8 cellular contexts compared by ENCODE assay signal in genomic region chr1:226185153-226186036, GRCh38. TPM values are rescaled to one million over a fixed set of nuclear protein-coding genes. Genes with fewer than 3 reads are reported as not detected.
DNase-seq lines count a peak whose midpoint lies in the region; ATAC-seq lines count a peak whose summit lies in the region.

No MANE protein-coding gene starts in this region.

- H3K4me1 ChIP-seq in endocrine pancreas (ENCODE audit: control insufficient read depth, insufficient read depth, low read length) (peaks cover 19% of the 10 kb centered on the region), neuron (ENCODE audit: insufficient read depth, low read length) (peaks cover 21% of the 10 kb centered on the region)

- H3K9me3 ChIP-seq in endocrine pancreas (ENCODE audit: control insufficient read depth, low read length) = no peaks in the 10 kb centered on the region
- H3K9me3 ChIP-seq in neuron (ENCODE audit: low read length) = no peaks in the 10 kb centered on the region

- DNase-seq in GM03348 (ENCODE audit: low spot score) (peak; percentile 47), OCI-M1 (lab: John Stamatoyannopoulos, UW) (peak; percentile 60), cerebellum (ENCODE audit: low spot score) (no peak)

- ATAC-seq in GM18907 (IDR thresholded peaks at IDR 0.05; ENCODE audit: unreplicated experiment) (no peak), HG02938 (IDR thresholded peaks at IDR 0.05; ENCODE audit: unreplicated experiment) (no peak), GM19397 (IDR thresholded peaks at IDR 0.05; ENCODE audit: unreplicated experiment) (no peak)

- H3K9ac ChIP-seq in endocrine pancreas (ENCODE audit: control insufficient read depth, insufficient read depth, low read length) = peak overlapping the region; percentile 89

- peak overlapping the region; percentile 96 for H3K4me3 ChIP-seq in endocrine pancreas (ENCODE audit: control insufficient read depth, insufficient read depth, low read length)
- peak overlapping the region; percentile 85 for H3K4me3 ChIP-seq in neuron (ENCODE audit: low read length)

- no peaks in the 10 kb centered on the region for H3K27me3 ChIP-seq in endocrine pancreas (ENCODE audit: control insufficient read depth, insufficient read depth, low read length)
- no peaks in the 10 kb centered on the region for H3K27me3 ChIP-seq in neuron (ENCODE audit: insufficient read depth, low read length)

- H3K36me3 ChIP-seq in endocrine pancreas (ENCODE audit: control insufficient read depth, insufficient read depth, low read length) = no peaks in the 10 kb centered on the region
- H3K36me3 ChIP-seq in neuron (ENCODE audit: insufficient read depth, low read length) = peaks cover 24% of the 10 kb centered on the region

- H2AFZ ChIP-seq in neuron (ENCODE audit: low read depth, low read length) = peak overlapping the region; percentile 96

RNA-seq across cellular contexts. Expression of gene ACBD3, which starts 1.1 kb away (rescaled TPM):
- 32.2 TPM for total RNA-seq in cerebellum

RNA-seq across cellular contexts. Expression of gene MIXL1, which starts 38.1 kb away (rescaled TPM):
- 0.18 TPM for total RNA-seq in cerebellum
